Comparison of ENCODE assay signal across 2 cellular contexts in the genomic region with DNA sequence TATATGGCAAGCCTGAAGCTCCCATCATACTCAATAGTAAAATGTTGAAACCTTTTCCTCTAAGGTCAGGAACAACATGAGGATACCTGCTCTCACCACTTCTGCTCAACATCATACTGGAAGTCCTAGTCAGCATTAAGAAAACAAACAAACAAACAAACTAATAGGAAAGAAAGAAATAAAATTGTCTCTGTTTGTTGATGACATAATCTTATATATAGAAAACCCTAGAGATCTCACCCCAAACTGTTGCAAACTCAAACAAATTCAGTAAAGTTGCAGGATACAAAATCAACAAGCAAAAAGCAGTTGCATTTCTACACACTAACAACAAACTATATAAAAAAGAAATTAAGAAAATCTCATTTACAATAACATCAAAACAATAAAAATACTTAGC.
TF ChIP-seq lines count a peak whose summit lies in the region.

No MANE protein-coding gene starts in this region.

TF ChIP-seq in HEK293, 187 proteins besides CTCF, POLR2A, EP300 and RAD21:
- TF ChIP-seq ZNF843 (tag by site-specific recombination; IDR thresholded peaks at IDR 0.05) (no peak), ZNF510 (tag by site-specific recombination; IDR thresholded peaks at IDR 0.05; ENCODE audit: insufficient replicate concordance) (no peak), ZNF132 (tag by site-specific recombination; IDR thresholded peaks at IDR 0.05; ENCODE audit: borderline replicate concordance) (no peak), ZBTB8A (tag by site-specific recombination; IDR thresholded peaks at IDR 0.05) (no peak)
- TF ChIP-seq, protein P1, sequence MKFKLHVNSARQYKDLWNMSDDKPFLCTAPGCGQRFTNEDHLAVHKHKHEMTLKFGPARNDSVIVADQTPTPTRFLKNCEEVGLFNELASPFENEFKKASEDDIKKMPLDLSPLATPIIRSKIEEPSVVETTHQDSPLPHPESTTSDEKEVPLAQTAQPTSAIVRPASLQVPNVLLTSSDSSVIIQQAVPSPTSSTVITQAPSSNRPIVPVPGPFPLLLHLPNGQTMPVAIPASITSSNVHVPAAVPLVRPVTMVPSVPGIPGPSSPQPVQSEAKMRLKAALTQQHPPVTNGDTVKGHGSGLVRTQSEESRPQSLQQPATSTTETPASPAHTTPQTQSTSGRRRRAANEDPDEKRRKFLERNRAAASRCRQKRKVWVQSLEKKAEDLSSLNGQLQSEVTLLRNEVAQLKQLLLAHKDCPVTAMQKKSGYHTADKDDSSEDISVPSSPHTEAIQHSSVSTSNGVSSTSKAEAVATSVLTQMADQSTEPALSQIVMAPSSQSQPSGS (tag by site-specific recombination; IDR thresholded peaks at IDR 0.05; ENCODE audit: low read depth), result peak; percentile 51; the same call in 1 of the 2 replicates

TF ChIP-seq in HepG2, 621 proteins besides CTCF, POLR2A, EP300 and RAD21:
- TF ChIP-seq, protein P2, sequence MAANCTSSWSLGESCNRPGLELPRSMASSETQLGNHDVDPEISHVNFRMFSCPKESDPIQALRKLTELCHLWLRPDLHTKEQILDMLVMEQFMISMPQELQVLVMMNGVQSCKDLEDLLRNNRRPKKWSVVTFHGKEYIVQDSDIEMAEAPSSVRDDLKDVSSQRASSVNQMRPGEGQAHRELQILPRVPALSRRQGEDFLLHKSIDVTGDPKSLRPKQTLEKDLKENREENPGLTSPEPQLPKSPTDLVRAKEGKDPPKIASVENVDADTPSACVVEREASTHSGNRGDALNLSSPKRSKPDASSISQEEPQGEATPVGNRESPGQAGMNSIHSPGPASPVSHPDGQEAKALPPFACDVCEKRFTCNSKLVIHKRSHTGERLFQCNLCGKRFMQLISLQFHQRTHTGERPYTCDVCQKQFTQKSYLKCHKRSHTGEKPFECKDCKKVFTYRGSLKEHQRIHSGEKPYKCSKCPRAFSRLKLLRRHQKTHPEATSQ (CRISPR knock-in tag; IDR thresholded peaks at IDR 0.05; ENCODE audit: borderline replicate concordance), result no peak
- TF ChIP-seq ATF7 (IDR thresholded peaks at IDR 0.05) (peak; percentile 75), ATF7 (CRISPR knock-in tag; IDR thresholded peaks at IDR 0.05) (no peak), KDM5B (CRISPR knock-in tag; IDR thresholded peaks at IDR 0.05; ENCODE audit: borderline replicate concordance) (no peak), HNRNPH1 (optimal IDR thresholded peaks at IDR 0.05; ENCODE audit: low read depth, low read length) (no peak), HMG20B (CRISPR knock-in tag; conservative IDR thresholded peaks at IDR 0.05) (no peak)
